Comparison of ENCODE assay signal across 10 cellular contexts in genomic region chr12:53211476-53212381, GRCh38. TPM values are rescaled to one million over a fixed set of nuclear protein-coding genes. Genes with fewer than 3 reads are reported as not detected.
DNase-seq lines count a peak whose midpoint lies in the region; ATAC-seq and TF ChIP-seq lines count a peak whose summit lies in the region.
"Had no signal": no experiment of that assay in that cellular context is flagged by ENCODE, and none has a peak within 500 bp of the region (broad histone marks: within the 10 kb centered on the region; RNA-seq: fewer than 3 reads in every experiment).

No MANE protein-coding gene starts in this region.

- no peak overlapping the region for H3K4ac ChIP-seq in H9 (ENCODE audit: low read depth, low read length)

- no peak overlapping the region for H3K9ac ChIP-seq in H9 (ENCODE audit: extremely low read depth, insufficient read length, low read length)

- H2AFZ ChIP-seq in H9 (ENCODE audit: low read length) = no peak overlapping the region

- H3K4me3 Mint-ChIP-seq in H9 (peak overlapping the region in 1 of 2 experiments; percentile 25; a peak in 1 of 5 replicates), WTC11 (no peak overlapping the region)

- H4K5ac ChIP-seq in H9 (ENCODE audit: insufficient read length, low read depth, low read length) = no peak overlapping the region

- H2AK5ac ChIP-seq in H9 (ENCODE audit: insufficient read length, low read length) = no peak overlapping the region

- CTCF ChIA-PET in WTC11 (lab: Charles Lee) = interaction anchor here (0.6 to 12.2 kb wide), 30 partner anchors 9 to 224 kb away, joined by 3 to 333 read pairs (median 6); partner anchors contain the start of genes AAAS, CSAD, ESPL1 and MYG1

- no peak overlapping the region for H4K91ac ChIP-seq in H9 (ENCODE audit: insufficient read length, low read depth, low read length)

- H3K23ac ChIP-seq in H9 (ENCODE audit: insufficient read length, low read depth, low read length) = no peak overlapping the region

- WGBS in H9 (ENCODE audit: extremely low coverage, insufficient read length, low lambda C conversion rate) = no CpG with 5 or more reads among the region's 13 CpGs

- no peaks in the 10 kb centered on the region for H3K23me2 ChIP-seq in H9 (ENCODE audit: insufficient read length, low read depth, low read length, poor library complexity, severe bottlenecking)

- no peak overlapping the region for H3K14ac ChIP-seq in H9 (ENCODE audit: insufficient read depth, low read length)

- H2BK20ac ChIP-seq in H9 (ENCODE audit: low read depth, low read length, poor library complexity, severe bottlenecking) = no peak overlapping the region

- H3K9me3 ChIP-seq in H9 (ENCODE audit: control insufficient read depth, low read depth, low read length) = no peaks in the 10 kb centered on the region
- H3K9me3 ChIP-seq in lower lobe of right lung = no peaks in the 10 kb centered on the region
- H3K9me3 ChIP-seq: suprapubic skin had no signal

- peaks cover 20 to 59% (median 58%) of the 10 kb centered on the region in 3 experiments; a peak in 6 of 7 replicates for H3K36me3 Mint-ChIP-seq in H9 (ENCODE audit: insufficient read depth in 1 of 3, low read depth in 3 of 3)
- H3K36me3 Mint-ChIP-seq in WTC11 = peaks cover 28% of the 10 kb centered on the region

- no peaks in the 10 kb centered on the region; a peak in 2 of 5 replicates for H3K9me3 Mint-ChIP-seq in H9
- no peaks in the 10 kb centered on the region for H3K9me3 Mint-ChIP-seq in WTC11

- POLR2A ChIA-PET in WTC11 (lab: Charles Lee) = interaction anchor here (0.6 kb wide), 1 partner anchor 282 kb away, joined by 3 read pairs; no protein-coding TSS in a partner anchor

- H3K79me2 ChIP-seq in H9 (ENCODE audit: insufficient read depth, low read length) = no peaks in the 10 kb centered on the region

- H3K4me1 Mint-ChIP-seq in H9 (peaks cover 48 to 49% of the 10 kb centered on the region in 2 experiments), WTC11 (peaks cover 47% of the 10 kb centered on the region)

- intact Hi-C loops in lower lobe of right lung (cut with DNase I) = loop anchor here (5.0 kb wide), 1 partner anchor 76 kb away; no protein-coding TSS in a partner anchor

- H3K79me1 ChIP-seq in H9 (ENCODE audit: insufficient read depth, low read depth, low read length, poor library complexity, severe bottlenecking) = no peaks in the 10 kb centered on the region

- H3T11ph ChIP-seq in H9 (ENCODE audit: low read length) = no peak overlapping the region

- no peak overlapping the region for H3K56ac ChIP-seq in H9 (ENCODE audit: insufficient read length, low read depth, low read length)

- H3K36me3 ChIP-seq in lower lobe of right lung = peaks cover 53% of the 10 kb centered on the region

- H2BK5ac ChIP-seq in H9 (ENCODE audit: insufficient read length, low read length) = no peak overlapping the region

- H2BK120ac ChIP-seq in H9 (ENCODE audit: low read depth, low read length, poor library complexity, severe bottlenecking) = no peak overlapping the region

- H3K27me3 Mint-ChIP-seq in H9 (ENCODE audit: low read depth) (peaks cover 6% of the 10 kb centered on the region), WTC11 (ENCODE audit: low read depth) (peaks cover 4% of the 10 kb centered on the region; the same call in 1 of the 2 replicates)

- DNase-seq in DMS 273 (lab: John Stamatoyannopoulos, UW; ENCODE audit: unreplicated experiment) (peak; percentile 36), DMS 273 treated with DMSO at 0.1 percent for 48 hours (lab: John Stamatoyannopoulos, UW) (no peak), H9 (peak; percentile 68), WTC11 (ENCODE audit: low spot score) (no peak), lower lobe of right lung (no peak), ecto neural progenitor cell (ENCODE audit: low spot score) (no peak), T-helper 9 cell (no peak)

- H2BK12ac ChIP-seq in H9 (ENCODE audit: insufficient read length, low read depth, low read length) = no peak overlapping the region

- no peak overlapping the region for H4K8ac ChIP-seq in H9 (replicated peaks; ENCODE audit: insufficient read length, low read depth, low read length)

- H4K20me1 ChIP-seq in H9 (ENCODE audit: control insufficient read depth, insufficient read depth, insufficient read length) = no peaks in the 10 kb centered on the region

- ATAC-seq in WTC11 = no peak
- ATAC-seq in lower lobe of right lung = no peak
- ATAC-seq in HG03095 (IDR thresholded peaks at IDR 0.05; ENCODE audit: unreplicated experiment) = no peak
- ATAC-seq: right cardiac atrium had no signal

- H3K27me3 ChIP-seq in H9 (ENCODE audit: insufficient read depth, low read length) (no peaks in the 10 kb centered on the region), lower lobe of right lung (ENCODE audit: low read depth) (no peaks in the 10 kb centered on the region)
- H3K27me3 ChIP-seq: suprapubic skin had no signal

- H3K4me2 ChIP-seq in H9 (ENCODE audit: insufficient read depth, insufficient read length, low read length) = no peak overlapping the region

- H3K27ac Mint-ChIP-seq in H9 (no peak overlapping the region), WTC11 (no peak overlapping the region)

- TF ChIP-seq CTCF in H9 (conservative IDR thresholded peaks at IDR 0.05) = peak; percentile 79
- peak; percentile 48 for TF ChIP-seq CTCF in WTC11 (IDR thresholded peaks at IDR 0.05)
- peak; percentile 15 for TF ChIP-seq CTCF in lower lobe of right lung (IDR thresholded peaks at IDR 0.05)

- H3K18ac ChIP-seq in H9 (ENCODE audit: insufficient read length, low read depth, low read length) = no peak overlapping the region

- H3K4me1 ChIP-seq in H9 (ENCODE audit: insufficient read depth, low read length) (peaks cover 29% of the 10 kb centered on the region; the same call in 1 of the 2 replicates), lower lobe of right lung (peaks cover 67% of the 10 kb centered on the region)

- no peak overlapping the region for H3K27ac ChIP-seq in H9 (ENCODE audit: insufficient read length, low read depth, low read length)
- no peak overlapping the region for H3K27ac ChIP-seq in lower lobe of right lung
- H3K27ac ChIP-seq: suprapubic skin had no signal

- H2BK15ac ChIP-seq in H9 (ENCODE audit: low read depth, low read length) = no peak overlapping the region

- no peak overlapping the region for H3K4me3 ChIP-seq in lower lobe of right lung
- H3K4me3 ChIP-seq: suprapubic skin had no signal

TF ChIP-seq in WTC11, 78 proteins besides CTCF, POLR2A, EP300 and RAD21 (continues in another document):
- TF ChIP-seq OVOL2 (CRISPR knock-in tag; IDR thresholded peaks at IDR 0.05; ENCODE audit: borderline replicate concordance) = no peak
- TF ChIP-seq, protein P1, sequence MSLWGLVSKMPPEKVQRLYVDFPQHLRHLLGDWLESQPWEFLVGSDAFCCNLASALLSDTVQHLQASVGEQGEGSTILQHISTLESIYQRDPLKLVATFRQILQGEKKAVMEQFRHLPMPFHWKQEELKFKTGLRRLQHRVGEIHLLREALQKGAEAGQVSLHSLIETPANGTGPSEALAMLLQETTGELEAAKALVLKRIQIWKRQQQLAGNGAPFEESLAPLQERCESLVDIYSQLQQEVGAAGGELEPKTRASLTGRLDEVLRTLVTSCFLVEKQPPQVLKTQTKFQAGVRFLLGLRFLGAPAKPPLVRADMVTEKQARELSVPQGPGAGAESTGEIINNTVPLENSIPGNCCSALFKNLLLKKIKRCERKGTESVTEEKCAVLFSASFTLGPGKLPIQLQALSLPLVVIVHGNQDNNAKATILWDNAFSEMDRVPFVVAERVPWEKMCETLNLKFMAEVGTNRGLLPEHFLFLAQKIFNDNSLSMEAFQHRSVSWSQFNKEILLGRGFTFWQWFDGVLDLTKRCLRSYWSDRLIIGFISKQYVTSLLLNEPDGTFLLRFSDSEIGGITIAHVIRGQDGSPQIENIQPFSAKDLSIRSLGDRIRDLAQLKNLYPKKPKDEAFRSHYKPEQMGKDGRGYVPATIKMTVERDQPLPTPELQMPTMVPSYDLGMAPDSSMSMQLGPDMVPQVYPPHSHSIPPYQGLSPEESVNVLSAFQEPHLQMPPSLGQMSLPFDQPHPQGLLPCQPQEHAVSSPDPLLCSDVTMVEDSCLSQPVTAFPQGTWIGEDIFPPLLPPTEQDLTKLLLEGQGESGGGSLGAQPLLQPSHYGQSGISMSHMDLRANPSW (CRISPR knock-in tag; conservative IDR thresholded peaks at IDR 0.05; ENCODE audit: low read depth) = no peak
- no peak for TF ChIP-seq ZNF423 (CRISPR knock-in tag; IDR thresholded peaks at IDR 0.05)
- no peak for TF ChIP-seq ZBTB43 (CRISPR knock-in tag; IDR thresholded peaks at IDR 0.05)
- TF ChIP-seq TEAD4 (CRISPR knock-in tag; IDR thresholded peaks at IDR 0.05) = no peak
- TF ChIP-seq E2F5 (CRISPR knock-in tag; IDR thresholded peaks at IDR 0.05) = no peak
- TF ChIP-seq FOXK1 (CRISPR knock-in tag; IDR thresholded peaks at IDR 0.05) = no peak
- no peak for TF ChIP-seq NFATC4 (CRISPR knock-in tag; IDR thresholded peaks at IDR 0.05)
- TF ChIP-seq ZNF317 (CRISPR knock-in tag; IDR thresholded peaks at IDR 0.05; ENCODE audit: borderline replicate concordance, low read depth) = no peak
- TF ChIP-seq CREB1 (CRISPR knock-in tag; IDR thresholded peaks at IDR 0.05) = no peak

RNA-seq across cellular contexts. Expression of gene ITGB7, which starts 4.7 kb away (rescaled TPM):
- total RNA-seq in H9 (2021) (0.26 and 0.39 TPM in 2 replicates), WTC11 (2021) (0.90 to 1.4 TPM (median 1.1 TPM) in 3 replicates), lower lobe of right lung (9.7 TPM)

RNA-seq across cellular contexts. Expression of gene RARG, which starts 20.3 kb away (rescaled TPM):
- total RNA-seq in H9 (2021) = 42.6 and 43.7 TPM in 2 replicates
- total RNA-seq in WTC11 (2021) = 68.1 to 77.2 TPM (median 69.7 TPM) in 3 replicates
- 30.1 TPM for total RNA-seq in lower lobe of right lung

RNA-seq across cellular contexts. Expression of gene CSAD, which starts 31.0 kb away (rescaled TPM):
- total RNA-seq in H9 (2021) (7.4 and 7.7 TPM in 2 replicates), WTC11 (2021) (11.5 to 12.6 TPM (median 12.3 TPM) in 3 replicates), lower lobe of right lung (39.2 TPM)

RNA-seq across cellular contexts. Expression of gene ZNF740, which starts 31.2 kb away (rescaled TPM):
- 41.2 and 47.2 TPM in 2 replicates for total RNA-seq in H9 (2021)
- total RNA-seq in WTC11 (2021) = 26.6 to 36.6 TPM (median 36.1 TPM) in 3 replicates
- 49.5 TPM for total RNA-seq in lower lobe of right lung

RNA-seq across cellular contexts. Expression of gene ESPL1, which starts 56.4 kb away (rescaled TPM):
- total RNA-seq in H9 (2021) (43.2 and 43.3 TPM in 2 replicates), WTC11 (2021) (41.5 to 61.4 TPM (median 48.5 TPM) in 3 replicates), lower lobe of right lung (2.2 TPM)

Comparison
In these comparisons a context has a peak if more than half of its experiments do, and no peak if none do; other contexts are left out.
1. DNase-seq: peak in DMS 273 (single experiment) and H9 (single experiment); none in DMS 273 treated with DMSO at 0.1 percent for 48 hours (single experiment), WTC11 (single experiment), lower lobe of right lung (single experiment), ecto neural progenitor cell (single experiment) and T-helper 9 cell (single experiment).
2. CTCF ChIP-seq: peak in every context shown above with its lines; median percentile 79 in H9; 48 in WTC11; 15 in lower lobe of right lung.